ENCODE assay signal across 8 cellular contexts in the genomic region with DNA sequence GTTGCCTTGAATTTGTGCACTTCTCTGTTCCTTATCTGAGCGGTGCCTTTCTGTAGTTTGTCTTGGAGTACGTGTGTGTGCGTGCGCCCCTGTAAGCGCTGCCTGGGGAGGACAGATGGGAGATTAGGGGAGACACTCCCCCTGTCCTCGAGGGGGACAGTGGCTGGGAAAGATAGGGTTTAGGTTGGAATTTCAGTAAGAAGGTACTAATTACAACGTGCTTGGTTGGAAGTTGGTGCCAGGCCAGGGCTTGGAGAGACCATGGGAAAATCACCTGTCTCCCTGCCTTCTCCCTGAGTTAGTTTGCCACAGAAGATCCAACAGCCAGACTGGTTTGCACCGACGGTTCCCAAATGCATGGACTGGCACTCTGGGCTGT.
DNase-seq lines count a peak whose midpoint lies in the region; TF ChIP-seq lines count a peak whose summit lies in the region.

No MANE protein-coding gene starts in this region.

- H3K9ac ChIP-seq in H9 (ENCODE audit: extremely low read depth, insufficient read length, low read length) (peak overlapping the region; percentile 42), endocrine pancreas (ENCODE audit: control insufficient read depth, insufficient read depth, low read length) (peak overlapping the region; percentile 23)

- no peak overlapping the region for H3K27ac ChIP-seq in H9 (ENCODE audit: insufficient read length, low read depth, low read length)
- peak overlapping the region; percentile 43 for H3K27ac ChIP-seq in OCI-LY7 (ENCODE audit: low read depth, low read length, poor library complexity, severe bottlenecking)
- H3K27ac ChIP-seq in muscle layer of duodenum (ENCODE audit: low read length) = peak overlapping the region; percentile 88

- DNase-seq in GM12864 (ENCODE audit: low read depth) = no peak
- DNase-seq in H9 = no peak
- no peak for DNase-seq in OCI-LY7 (ENCODE audit: low spot score)
- no peak for DNase-seq in dermis blood vessel endothelial cell
- DNase-seq in NCI-H2171 (lab: John Stamatoyannopoulos, UW) = no peak
- no peak for DNase-seq in NCI-H2227 (lab: John Stamatoyannopoulos, UW; ENCODE audit: unreplicated experiment)

- H3K4me1 ChIP-seq in H9 (ENCODE audit: insufficient read depth, low read length) (no peaks in the 10 kb centered on the region), OCI-LY7 (ENCODE audit: insufficient read depth, low read length, poor library complexity, severe bottlenecking) (peaks cover 39% of the 10 kb centered on the region), endocrine pancreas (ENCODE audit: control insufficient read depth, insufficient read depth, low read length) (peaks cover 46% of the 10 kb centered on the region), muscle layer of duodenum (ENCODE audit: control insufficient read depth in 1 of 2, insufficient read depth in 2 of 2, low read length in 2 of 2) (peaks cover 26 to 77% of the 10 kb centered on the region in 2 donors)

- no peak overlapping the region for H3K56ac ChIP-seq in H9 (ENCODE audit: insufficient read length, low read depth, low read length)

- H3K4me3 Mint-ChIP-seq in H9 = peak overlapping the region; percentile 76 to 86

- H3K4ac ChIP-seq in H9 (ENCODE audit: low read depth, low read length) = no peak overlapping the region

- no peak overlapping the region for H4K5ac ChIP-seq in H9 (ENCODE audit: insufficient read length, low read depth, low read length)

- H3K79me2 ChIP-seq in H9 (ENCODE audit: insufficient read depth, low read length) (no peaks in the 10 kb centered on the region), OCI-LY7 (ENCODE audit: insufficient read depth, low read depth, low read length) (no peaks in the 10 kb centered on the region)

- H3K36me3 ChIP-seq in OCI-LY7 (ENCODE audit: insufficient read depth, low read length) (peaks cover 32% of the 10 kb centered on the region), endocrine pancreas (ENCODE audit: control insufficient read depth, insufficient read depth, low read length) (no peaks in the 10 kb centered on the region), muscle layer of duodenum (ENCODE audit: control insufficient read depth in 1 of 2, insufficient read depth in 2 of 2, low read length in 2 of 2) (peaks cover 15 to 16% of the 10 kb centered on the region in 2 donors)

- H2BK12ac ChIP-seq in H9 (ENCODE audit: insufficient read length, low read depth, low read length) = no peak overlapping the region

- H3K27me3 Mint-ChIP-seq in H9 (ENCODE audit: low read depth) = no peaks in the 10 kb centered on the region

- no peak overlapping the region for H3K14ac ChIP-seq in H9 (ENCODE audit: insufficient read depth, low read length)

- peaks cover 46 to 57% of the 10 kb centered on the region in 2 experiments for H3K4me1 Mint-ChIP-seq in H9

- H2BK5ac ChIP-seq in H9 (ENCODE audit: insufficient read length, low read length) = no peak overlapping the region

- POLR2A ChIA-PET in OCI-LY7 (lab: Charles Lee) = interaction anchor here (0.6 to 2.6 kb wide), 3 partner anchors 72 to 615 kb away, joined by 3 to 12 read pairs (median 4); a partner anchor contains a TSS

- H3K27me3 ChIP-seq in H9 (ENCODE audit: insufficient read depth, low read length) = no peaks in the 10 kb centered on the region
- H3K27me3 ChIP-seq in endocrine pancreas (ENCODE audit: control insufficient read depth, insufficient read depth, low read length) = no peaks in the 10 kb centered on the region
- no peaks in the 10 kb centered on the region for H3K27me3 ChIP-seq in muscle layer of duodenum (ENCODE audit: low read depth, low read length)

- TF ChIP-seq CTCF in GM12864 (IDR thresholded peaks at IDR 0.05; ENCODE audit: low read depth, low read length, missing control alignments) (no peak), H9 (conservative IDR thresholded peaks at IDR 0.05) (no peak), OCI-LY7 (conservative IDR thresholded peaks at IDR 0.05; ENCODE audit: low read length) (no peak)

- H3K23me2 ChIP-seq in H9 (ENCODE audit: insufficient read length, low read depth, low read length, poor library complexity, severe bottlenecking) = peaks cover 12% of the 10 kb centered on the region

- no peak overlapping the region for H2BK120ac ChIP-seq in H9 (ENCODE audit: low read depth, low read length, poor library complexity, severe bottlenecking)

- CTCF ChIA-PET in OCI-LY7 (lab: Charles Lee; ENCODE audit: unreplicated experiment) = no interaction called here

- no peak overlapping the region for H3K18ac ChIP-seq in H9 (ENCODE audit: insufficient read length, low read depth, low read length)

- H4K91ac ChIP-seq in H9 (ENCODE audit: insufficient read length, low read depth, low read length) = no peak overlapping the region

- H2AFZ ChIP-seq in H9 (ENCODE audit: low read length) (no peak overlapping the region), OCI-LY7 (ENCODE audit: low read length) (no peak overlapping the region)

- no peaks in the 10 kb centered on the region for H3K9me3 Mint-ChIP-seq in H9

- H3K9me3 ChIP-seq in H9 (ENCODE audit: control insufficient read depth, low read depth, low read length) = no peaks in the 10 kb centered on the region
- H3K9me3 ChIP-seq in OCI-LY7 (ENCODE audit: low read length) = no peaks in the 10 kb centered on the region
- H3K9me3 ChIP-seq in endocrine pancreas (ENCODE audit: control insufficient read depth, low read length) = no peaks in the 10 kb centered on the region
- H3K9me3 ChIP-seq in muscle layer of duodenum (ENCODE audit: control insufficient read depth in 1 of 2, low read length in 2 of 2) = no peaks in the 10 kb centered on the region

- H2BK20ac ChIP-seq in H9 (ENCODE audit: low read depth, low read length, poor library complexity, severe bottlenecking) = no peak overlapping the region

- peak overlapping the region in 2 of 3 experiments; percentile 54 to 90; a peak in 5 of 7 replicates for H3K27ac Mint-ChIP-seq in H9

- no TSS peak for BruUV-seq in OCI-LY7 (replicated peaks; lab: Mats Ljungman, UMichigan)

- no peaks in the 10 kb centered on the region for H3K9me2 ChIP-seq in OCI-LY7 (ENCODE audit: insufficient read depth, low read length)

- H3T11ph ChIP-seq in H9 (ENCODE audit: low read length) = no peak overlapping the region

- no peak overlapping the region for H3K23ac ChIP-seq in H9 (ENCODE audit: insufficient read length, low read depth, low read length)

- peaks cover 0 to 3% (median 0%) of the 10 kb centered on the region in 3 experiments; a peak in 3 of 7 replicates for H3K36me3 Mint-ChIP-seq in H9 (ENCODE audit: insufficient read depth in 1 of 3, low read depth in 3 of 3)

- H3K4me2 ChIP-seq in H9 (ENCODE audit: insufficient read depth, insufficient read length, low read length) (peak overlapping the region; percentile 70), OCI-LY7 (ENCODE audit: low read length) (peak overlapping the region; percentile 82)

- intact Hi-C loops in OCI-LY7 (cut with micrococcal nuclease; ENCODE audit: unreplicated experiment) = loop anchor here (5.0 kb wide), 1 partner anchor 719 kb away; no protein-coding TSS in a partner anchor

- H4K20me1 ChIP-seq in H9 (ENCODE audit: control insufficient read depth, insufficient read depth, insufficient read length) (no peaks in the 10 kb centered on the region), OCI-LY7 (ENCODE audit: insufficient read depth, low read length) (no peaks in the 10 kb centered on the region; the same call in 1 of the 2 replicates)

- no peak overlapping the region for H2BK15ac ChIP-seq in H9 (ENCODE audit: low read depth, low read length)

- H3K79me1 ChIP-seq in H9 (ENCODE audit: insufficient read depth, low read depth, low read length, poor library complexity, severe bottlenecking) = no peaks in the 10 kb centered on the region

- no CpG with 5 or more reads among the region's 9 CpGs for whole genome bisulfite sequencing in H9 (ENCODE audit: extremely low coverage, insufficient read length, low lambda C conversion rate)

- no peak overlapping the region for H2AK5ac ChIP-seq in H9 (ENCODE audit: insufficient read length, low read length)

- peak overlapping the region; percentile 66 for H3K4me3 ChIP-seq in GM12864 (ENCODE audit: low read depth, low read length)
- H3K4me3 ChIP-seq in OCI-LY7 (ENCODE audit: low read depth, low read length, poor library complexity, severe bottlenecking) = peak overlapping the region; percentile 51
- peak overlapping the region; percentile 48 for H3K4me3 ChIP-seq in endocrine pancreas (ENCODE audit: control insufficient read depth, insufficient read depth, low read length)
- H3K4me3 ChIP-seq in muscle layer of duodenum (ENCODE audit: low read depth in 1 of 2, low read length in 2 of 2) = peak overlapping the region; percentile 73 to 77

- no peak overlapping the region for H4K8ac ChIP-seq in H9 (replicated peaks; ENCODE audit: insufficient read length, low read depth, low read length)
